8 cellular contexts compared by ENCODE assay signal in the genomic region with DNA sequence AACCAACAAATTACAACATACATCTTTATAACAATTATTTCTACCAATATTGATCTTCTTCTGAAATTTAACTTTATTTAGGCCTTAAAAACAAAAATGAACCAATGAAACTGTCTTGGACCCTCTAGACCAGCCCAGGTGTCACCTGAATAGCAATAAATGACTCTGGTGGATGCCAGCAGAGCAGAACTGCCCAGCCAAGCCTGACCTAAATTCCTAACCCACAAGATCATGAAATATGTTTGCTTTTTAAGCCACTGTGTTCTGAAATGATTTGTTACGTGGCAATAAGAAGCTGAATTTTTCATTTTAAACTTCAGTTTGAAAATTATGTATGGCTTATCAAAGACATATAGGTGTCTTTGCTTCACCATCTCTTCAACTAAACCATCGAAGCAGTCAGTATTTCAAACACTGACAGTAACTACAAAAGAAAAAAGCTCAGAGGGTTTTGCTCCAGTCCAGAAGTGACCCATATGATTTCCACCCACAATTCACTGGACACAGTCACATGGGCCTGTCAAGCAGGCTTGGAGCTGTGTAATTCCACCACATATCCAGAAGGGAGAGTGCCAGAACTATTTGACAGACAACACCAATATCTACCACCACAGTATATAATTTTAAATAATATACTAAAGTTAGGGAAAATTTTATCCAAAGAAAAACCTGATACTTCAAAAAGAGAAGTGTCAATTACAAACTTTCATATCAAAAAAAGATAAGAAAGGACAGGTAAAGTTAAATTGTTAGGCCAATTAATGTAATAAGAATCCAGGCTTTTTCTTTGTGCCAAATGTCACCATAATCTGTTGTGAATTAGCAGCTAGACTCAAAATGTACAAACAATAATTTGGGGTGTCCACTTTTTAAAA.
DNase-seq lines count a peak whose midpoint lies in the region; ATAC-seq and TF ChIP-seq lines count a peak whose summit lies in the region.

No MANE protein-coding gene starts in this region.

- RAD21 ChIA-PET in HCT116 (lab: Charles Lee; ENCODE audit: low non-redundant PET in 1 of 2, low total read pairs in 2 of 2, uncharacterized antibody in 2 of 2, unreplicated experiment in 2 of 2) = interaction anchor here in 1 of 2 experiments (0.5 to 1.1 kb wide), 3 partner anchors 108 to 249 kb away, joined by 3 read pairs; no protein-coding TSS in a partner anchor

- peak; percentile 90 for ATAC-seq in HCT116
- peak; percentile 66 for ATAC-seq in aorta (ENCODE audit: low FRiP score)

- H3K36me3 ChIP-seq in HCT116 (ENCODE audit: control insufficient read depth in 1 of 2, insufficient read depth in 2 of 2, low read length in 2 of 2) (no peaks in the 10 kb centered on the region), aorta (ENCODE audit: control insufficient read depth in 1 of 2, insufficient read depth in 2 of 2, low read length in 1 of 2) (no peaks in the 10 kb centered on the region)

- H3K9me3 ChIP-seq in HCT116 (ENCODE audit: control insufficient read depth in 1 of 2, insufficient read depth in 1 of 2, low read depth in 1 of 2, low read length in 2 of 2) (no peaks in the 10 kb centered on the region), aorta (ENCODE audit: control insufficient read depth, low read length) (no peaks in the 10 kb centered on the region)

- no peaks in the 10 kb centered on the region for H3K4me1 ChIP-seq in HCT116 (ENCODE audit: control insufficient read depth in 1 of 2, insufficient read depth in 2 of 2, low read length in 2 of 2)
- H3K4me1 ChIP-seq in aorta (ENCODE audit: control insufficient read depth in 1 of 2, insufficient read depth in 2 of 2, low read length in 2 of 2) = peaks cover 1 to 3% of the 10 kb centered on the region in 2 donors

- peak; percentile 84 for TF ChIP-seq RAD21 in HCT116 (IDR thresholded peaks at IDR 0.05; ENCODE audit: low read depth)

- peaks cover 8% of the 10 kb centered on the region for H4K20me1 ChIP-seq in HCT116 (ENCODE audit: insufficient read depth)

- H3K4me3 ChIP-seq in HCT116 (replicated peaks in 1 of 2; ENCODE audit: low read depth in 1 of 2, low read length in 2 of 2) (no peak overlapping the region), aorta (ENCODE audit: low read length in 2 of 2) (no peak overlapping the region)

- 12 to 16% methylated on average over 2 of the region's 2 CpGs for WGBS in aorta, 2 donors

- H3K27me3 ChIP-seq in HCT116 (ENCODE audit: insufficient read depth, low read length) (no peaks in the 10 kb centered on the region), aorta (ENCODE audit: control insufficient read depth in 1 of 2, insufficient read depth in 2 of 2, low read length in 1 of 2) (no peaks in the 10 kb centered on the region)

- TF ChIP-seq CTCF in HCT116 (IDR thresholded peaks at IDR 0.05 in 2 of 3, conservative IDR thresholded peaks at IDR 0.05 in 1 of 3; ENCODE audit: borderline replicate concordance in 1 of 3, insufficient read depth in 1 of 3, low read depth in 2 of 3, low read length in 2 of 3) = peak; percentile 34 to 57 (median 54); a peak in 4 of 6 replicates

- no peak overlapping the region for H3K4me2 ChIP-seq in HCT116 (ENCODE audit: low read length)

- intact Hi-C loops in HCT116 (cut with micrococcal nuclease) (loop anchor here (1.0 to 10.0 kb wide), 2 partner anchors 94 to 366 kb away; partner anchors contain the start of gene KMT2C), aorta (cut with DNase I) (loop anchor here (10.0 kb wide), 3 partner anchors 94 to 334 kb away; partner anchors contain the start of genes KMT2C (in 1 of the 2) and XRCC2 (in 1 of the 2))

- no peaks in the 10 kb centered on the region for H3K9me2 ChIP-seq in HCT116 (ENCODE audit: insufficient read depth)

- no peak overlapping the region for H3K9ac ChIP-seq in HCT116 (ENCODE audit: low read length)

- H3K79me2 ChIP-seq in HCT116 (ENCODE audit: insufficient read depth, low read length) = peaks cover 33% of the 10 kb centered on the region

- no peak overlapping the region for H3K27ac ChIP-seq in HCT116 (ENCODE audit: low read depth, low read length)
- H3K27ac ChIP-seq in aorta (ENCODE audit: low read depth in 1 of 2, low read length in 2 of 2) = no peak overlapping the region

- POLR2A ChIA-PET in HCT116 (lab: Charles Lee) = no interaction called here

- BruUV-seq in HCT116 (replicated peaks; lab: Mats Ljungman, UMichigan) = no TSS peak

- no peak overlapping the region for H2AFZ ChIP-seq in HCT116 (ENCODE audit: low read depth, low read length, poor library complexity, severe bottlenecking)

- no peak for TF ChIP-seq POLR2A in HCT116 (IDR thresholded peaks at IDR 0.05; ENCODE audit: borderline replicate concordance, extremely low read depth, insufficient read depth, insufficient read length)

- CTCF ChIA-PET in HCT116 (lab: Charles Lee) = interaction anchor here (0.9 to 1.8 kb wide), 4 partner anchors 10 to 370 kb away, joined by 3 to 7 read pairs (median 4); no protein-coding TSS in a partner anchor

- in situ Hi-C loops in T47D (cut with HindIII; ENCODE audit: low pct_unique_long_range_greater_than_20kb, low sequenced_read_pairs) = no loop called here

- DNase-seq in NCI-H2196 (lab: John Stamatoyannopoulos, UW; ENCODE audit: unreplicated experiment) = peak; percentile 0
- no peak for DNase-seq in NCI-H2196 treated with DMSO at 0.1 percent for 48 hours (lab: John Stamatoyannopoulos, UW; ENCODE audit: unreplicated experiment)
- DNase-seq in HCT116 (ENCODE audit: low read depth, low spot score) = peak; percentile 44
- DNase-seq in NCI-H1694 (lab: John Stamatoyannopoulos, UW) = peak; percentile 8
- DNase-seq in T47D (ENCODE audit: low read depth in 1 of 2, low spot score in 1 of 2) = peak; percentile 45 to 77
- peak; percentile 79 for DNase-seq in kidney tubule cell (ENCODE audit: low spot score)
- DNase-seq in aorta = no peak
- no peak for DNase-seq in NCI-H2107 (lab: John Stamatoyannopoulos, UW)

TF ChIP-seq in HCT116, 20 proteins besides CTCF, POLR2A, EP300 and RAD21:
- TF ChIP-seq SIN3A (IDR thresholded peaks at IDR 0.05; ENCODE audit: low read depth) (no peak), ELF1 (IDR thresholded peaks at IDR 0.05; ENCODE audit: borderline replicate concordance, low read depth) (no peak), EZH2phosphoT487 (IDR thresholded peaks at IDR 0.05; ENCODE audit: borderline replicate concordance) (no peak), YY1 (IDR thresholded peaks at IDR 0.05; ENCODE audit: extremely low read depth, insufficient replicate concordance, low read depth, low read length) (no peak), SP1 (IDR thresholded peaks at IDR 0.05; ENCODE audit: low read depth) (no peak), POLR2AphosphoS5 (IDR thresholded peaks at IDR 0.05; ENCODE audit: low read depth, low read length) (no peak), TCF7L2 (IDR thresholded peaks at IDR 0.05; ENCODE audit: borderline replicate concordance, extremely low read depth, insufficient read depth, insufficient read length) (no peak), CBX3 (IDR thresholded peaks at IDR 0.05; ENCODE audit: low read depth) (no peak), FOSL1 (IDR thresholded peaks at IDR 0.05; ENCODE audit: low read depth) (no peak), EZH2 (IDR thresholded peaks at IDR 0.05) (no peak), JUND (IDR thresholded peaks at IDR 0.05) (no peak), ZBTB33 (IDR thresholded peaks at IDR 0.05; ENCODE audit: extremely low read depth, insufficient replicate concordance, low read length) (no peak), ZFX (IDR thresholded peaks at IDR 0.05) (no peak), EGR1 (IDR thresholded peaks at IDR 0.05; ENCODE audit: low read depth) (no peak)
- TF ChIP-seq, protein P1, sequence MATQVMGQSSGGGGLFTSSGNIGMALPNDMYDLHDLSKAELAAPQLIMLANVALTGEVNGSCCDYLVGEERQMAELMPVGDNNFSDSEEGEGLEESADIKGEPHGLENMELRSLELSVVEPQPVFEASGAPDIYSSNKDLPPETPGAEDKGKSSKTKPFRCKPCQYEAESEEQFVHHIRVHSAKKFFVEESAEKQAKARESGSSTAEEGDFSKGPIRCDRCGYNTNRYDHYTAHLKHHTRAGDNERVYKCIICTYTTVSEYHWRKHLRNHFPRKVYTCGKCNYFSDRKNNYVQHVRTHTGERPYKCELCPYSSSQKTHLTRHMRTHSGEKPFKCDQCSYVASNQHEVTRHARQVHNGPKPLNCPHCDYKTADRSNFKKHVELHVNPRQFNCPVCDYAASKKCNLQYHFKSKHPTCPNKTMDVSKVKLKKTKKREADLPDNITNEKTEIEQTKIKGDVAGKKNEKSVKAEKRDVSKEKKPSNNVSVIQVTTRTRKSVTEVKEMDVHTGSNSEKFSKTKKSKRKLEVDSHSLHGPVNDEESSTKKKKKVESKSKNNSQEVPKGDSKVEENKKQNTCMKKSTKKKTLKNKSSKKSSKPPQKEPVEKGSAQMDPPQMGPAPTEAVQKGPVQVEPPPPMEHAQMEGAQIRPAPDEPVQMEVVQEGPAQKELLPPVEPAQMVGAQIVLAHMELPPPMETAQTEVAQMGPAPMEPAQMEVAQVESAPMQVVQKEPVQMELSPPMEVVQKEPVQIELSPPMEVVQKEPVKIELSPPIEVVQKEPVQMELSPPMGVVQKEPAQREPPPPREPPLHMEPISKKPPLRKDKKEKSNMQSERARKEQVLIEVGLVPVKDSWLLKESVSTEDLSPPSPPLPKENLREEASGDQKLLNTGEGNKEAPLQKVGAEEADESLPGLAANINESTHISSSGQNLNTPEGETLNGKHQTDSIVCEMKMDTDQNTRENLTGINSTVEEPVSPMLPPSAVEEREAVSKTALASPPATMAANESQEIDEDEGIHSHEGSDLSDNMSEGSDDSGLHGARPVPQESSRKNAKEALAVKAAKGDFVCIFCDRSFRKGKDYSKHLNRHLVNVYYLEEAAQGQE (IDR thresholded peaks at IDR 0.05; ENCODE audit: low read depth) = no peak

Comparison
In these comparisons a context has a peak if more than half of its experiments do, and no peak if none do; other contexts are left out.
1. DNase-seq: peak in NCI-H2196 (single experiment), HCT116 (single experiment), NCI-H1694 (single experiment), T47D (2 of 2) and kidney tubule cell (single experiment); none in NCI-H2196 treated with DMSO at 0.1 percent for 48 hours (single experiment), aorta (0 of 2) and NCI-H2107 (single experiment).